Comparison of ENCODE assay signal across 2 cellular contexts in genomic region chr6:17318435-17319165, GRCh38.
TF ChIP-seq lines count a peak whose summit lies in the region.

No MANE protein-coding gene starts in this region.

TF ChIP-seq in H1, 55 proteins besides CTCF, POLR2A, EP300 and RAD21:
- TF ChIP-seq POU5F1 (IDR thresholded peaks at IDR 0.05; ENCODE audit: low read depth, low read length): no peak
- TF ChIP-seq SP1 (IDR thresholded peaks at IDR 0.05; ENCODE audit: low read depth, low read length): no peak
- no peak for TF ChIP-seq USF2 (IDR thresholded peaks at IDR 0.05; ENCODE audit: low read length)
- no peak for TF ChIP-seq SP2 (IDR thresholded peaks at IDR 0.05; ENCODE audit: low read length)
- TF ChIP-seq ASH2L (IDR thresholded peaks at IDR 0.05; ENCODE audit: low read length): no peak
- TF ChIP-seq SIN3A (conservative IDR thresholded peaks at IDR 0.05 in 1 of 2, IDR thresholded peaks at IDR 0.05 in 1 of 2; ENCODE audit: low read depth in 1 of 2, low read length in 2 of 2): no peak

TF ChIP-seq in HepG2, 621 proteins besides CTCF, POLR2A, EP300 and RAD21:
- TF ChIP-seq SPEN (CRISPR knock-in tag; IDR thresholded peaks at IDR 0.05; ENCODE audit: low read depth): no peak
- TF ChIP-seq KDM3A (CRISPR knock-in tag; IDR thresholded peaks at IDR 0.05; ENCODE audit: low read depth): no peak
- no peak for TF ChIP-seq GATAD1 (CRISPR knock-in tag; IDR thresholded peaks at IDR 0.05)
- TF ChIP-seq HNF1A (IDR thresholded peaks at IDR 0.05; ENCODE audit: low read depth): no peak
- TF ChIP-seq HNF1A (CRISPR knock-in tag; IDR thresholded peaks at IDR 0.05; ENCODE audit: borderline replicate concordance): no peak
- TF ChIP-seq SALL2 (CRISPR knock-in tag; IDR thresholded peaks at IDR 0.05): no peak
- TF ChIP-seq ZNF263 (CRISPR knock-in tag; IDR thresholded peaks at IDR 0.05): no peak
- TF ChIP-seq ZSCAN25 (CRISPR knock-in tag; IDR thresholded peaks at IDR 0.05): no peak
- TF ChIP-seq FOXC1 (CRISPR knock-in tag; IDR thresholded peaks at IDR 0.05; ENCODE audit: borderline replicate concordance): no peak
- no peak for TF ChIP-seq MED13 (CRISPR knock-in tag; IDR thresholded peaks at IDR 0.05)
